7 cellular contexts compared by ENCODE assay signal in genomic region chrX:76428243-76429130, GRCh38. TPM values are rescaled to one million over a fixed set of nuclear protein-coding genes. Genes with fewer than 3 reads are reported as not detected.
DNase-seq lines count a peak whose midpoint lies in the region; ATAC-seq and TF ChIP-seq lines count a peak whose summit lies in the region.

No MANE protein-coding gene starts in this region.

- H3K36me3 Mint-ChIP-seq in endodermal cell (ENCODE audit: low read depth): no peaks in the 10 kb centered on the region
- no peaks in the 10 kb centered on the region for H3K36me3 Mint-ChIP-seq in naive thymus-derived CD8-positive, alpha-beta T cell

- H3K4me1 ChIP-seq in endodermal cell (ENCODE audit: control insufficient read depth, insufficient read depth, low read length): no peaks in the 10 kb centered on the region
- H3K4me1 ChIP-seq in thymus (ENCODE audit: control insufficient read depth, insufficient read depth, low read length): no peaks in the 10 kb centered on the region

- peak overlapping the region; percentile 44 for H3K9ac ChIP-seq in endodermal cell (ENCODE audit: extremely low read depth, low read length, poor library complexity, severe bottlenecking)

- H3K27ac ChIP-seq in endodermal cell (ENCODE audit: low read depth, low read length) (no peak overlapping the region), thymus (ENCODE audit: low read depth) (peak overlapping the region; percentile 79)

- no peaks in the 10 kb centered on the region for H3K27me3 Mint-ChIP-seq in endodermal cell (ENCODE audit: insufficient read depth)
- no peaks in the 10 kb centered on the region for H3K27me3 Mint-ChIP-seq in naive thymus-derived CD8-positive, alpha-beta T cell

- peak overlapping the region; percentile 77 for H3K4me3 ChIP-seq in endodermal cell (ENCODE audit: low read length)
- H3K4me3 ChIP-seq in thymus (ENCODE audit: low read length): peak overlapping the region; percentile 66

- peak; percentile 41 to 50 for DNase-seq in activated CD4-positive, alpha-beta T cell treated with anti-CD3 and anti-CD28 coated beads, Interleukin-2, amount 50 U/mL, for 4 hours
- DNase-seq in endodermal cell (peak; percentile 66), NCI-H2171 (lab: John Stamatoyannopoulos, UW) (no peak)
- peak; percentile 33 to 86 (median 62) for DNase-seq in naive thymus-derived CD8-positive, alpha-beta T cell

- H3K36me3 ChIP-seq in endodermal cell (ENCODE audit: control insufficient read depth, insufficient read depth, low read length): no peaks in the 10 kb centered on the region
- no peaks in the 10 kb centered on the region for H3K36me3 ChIP-seq in thymus (ENCODE audit: control insufficient read depth, insufficient read depth)

- POLR2A ChIA-PET in naive thymus-derived CD8-positive, alpha-beta T cell (lab: Charles Lee): interaction anchor here (0.6 kb wide), 1 partner anchor 1173 kb away, joined by 4 read pairs; no protein-coding TSS in a partner anchor

- WGBS in endodermal cell (ENCODE audit: insufficient coverage in 1 of 2, insufficient read length in 1 of 2), 2 experiments: 25 to 56% methylated on average over 16 to 60 of the region's 60 CpGs
- WGBS in thymus: 35% methylated on average over 60 of the region's 60 CpGs

- peak; percentile 44 for ATAC-seq in GM19438 (IDR thresholded peaks at IDR 0.05; ENCODE audit: low read depth, unreplicated experiment)
- ATAC-seq in HG03175 (IDR thresholded peaks at IDR 0.05; ENCODE audit: unreplicated experiment): peak; percentile 40
- ATAC-seq in naive thymus-derived CD8-positive, alpha-beta T cell: peak; percentile 82 to 85

- no peak for TF ChIP-seq CTCF in endodermal cell (conservative IDR thresholded peaks at IDR 0.05)

- peak overlapping the region; percentile 76 for H3K4me3 Mint-ChIP-seq in endodermal cell
- H3K4me3 Mint-ChIP-seq in naive thymus-derived CD8-positive, alpha-beta T cell: peak overlapping the region; percentile 86 to 98 (median 93)

- no peak overlapping the region for H3K27ac Mint-ChIP-seq in endodermal cell
- H3K27ac Mint-ChIP-seq in naive thymus-derived CD8-positive, alpha-beta T cell: peak overlapping the region; percentile 72 to 98 (median 97)

- peaks cover 28% of the 10 kb centered on the region for H3K9me3 Mint-ChIP-seq in endodermal cell
- no peaks in the 10 kb centered on the region for H3K9me3 Mint-ChIP-seq in naive thymus-derived CD8-positive, alpha-beta T cell

- H3K27me3 ChIP-seq in endodermal cell (ENCODE audit: control insufficient read depth, insufficient read depth, low read length, poor library complexity, severe bottlenecking): no peaks in the 10 kb centered on the region
- H3K27me3 ChIP-seq in thymus (ENCODE audit: control insufficient read depth, insufficient read depth): no peaks in the 10 kb centered on the region

- H3K4me1 Mint-ChIP-seq in endodermal cell: no peaks in the 10 kb centered on the region
- H3K4me1 Mint-ChIP-seq in naive thymus-derived CD8-positive, alpha-beta T cell: peaks cover 14 to 50% (median 44%) of the 10 kb centered on the region in 4 donors

- H3K9me3 ChIP-seq in endodermal cell (ENCODE audit: control insufficient read depth, low read length): no peaks in the 10 kb centered on the region
- no peaks in the 10 kb centered on the region for H3K9me3 ChIP-seq in thymus (ENCODE audit: control insufficient read depth)

RNA-seq across cellular contexts. Expression of gene MAGEE1, which starts 1.0 kb away (rescaled TPM):
- total RNA-seq in endodermal cell: 1 to 10 TPM; 7.1 to 9.6 TPM
- 8.7 TPM for polyA plus RNA-seq in endodermal cell (2013, experiment 1 of 2)
- polyA plus RNA-seq in endodermal cell (2013, experiment 2 of 2): 7.6 TPM
- 10 to 100 TPM; 11.7 to 11.8 TPM for total RNA-seq in naive thymus-derived CD8-positive, alpha-beta T cell
- 1 to 10 TPM; 3.7 to 5.1 (median 3.9) TPM for polyA plus RNA-seq in naive thymus-derived CD8-positive, alpha-beta T cell
- polyA plus RNA-seq in thymus: 3.4 TPM
